12 cellular contexts compared by ENCODE assay signal in the genomic region with DNA sequence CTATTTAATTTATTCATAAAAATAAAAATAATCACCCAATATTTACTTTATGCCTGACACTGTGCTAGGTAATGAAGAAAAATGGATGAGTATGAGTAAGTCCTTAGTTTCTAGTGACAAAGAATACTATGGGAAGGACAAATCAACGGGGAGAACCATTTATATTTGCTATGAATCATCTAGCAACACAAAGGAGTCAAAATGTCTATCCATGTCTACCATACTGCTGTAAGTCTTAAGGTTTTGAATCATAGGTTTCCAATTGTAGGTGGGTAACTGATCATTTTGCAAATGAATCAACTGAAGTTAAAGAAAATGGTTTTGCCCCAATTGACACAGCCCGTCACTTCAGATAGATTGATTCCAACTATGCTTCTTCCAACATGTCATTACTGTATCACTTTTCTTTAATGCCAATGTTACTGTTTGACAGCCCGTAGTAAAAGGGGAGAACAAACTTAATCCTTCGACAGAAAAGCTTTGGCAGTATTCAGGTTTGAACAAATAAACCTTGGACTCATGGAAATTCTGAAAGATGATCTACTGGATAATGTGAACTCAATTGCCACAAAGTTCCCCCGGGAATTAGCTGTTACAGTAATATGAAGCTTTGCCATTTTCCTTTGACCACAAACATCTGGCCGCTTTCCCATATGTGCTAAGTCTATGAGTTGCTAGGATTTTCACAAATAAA.
DNase-seq lines count a peak whose midpoint lies in the region; ATAC-seq lines count a peak whose summit lies in the region.
"Had no signal": no experiment of that assay in that cellular context is flagged by ENCODE, and none has a peak within 500 bp of the region (broad histone marks: within the 10 kb centered on the region; RNA-seq: fewer than 3 reads in every experiment).

No MANE protein-coding gene starts in this region.

- no peak for ATAC-seq in GM18511 (IDR thresholded peaks at IDR 0.05; ENCODE audit: unreplicated experiment)

- peak; percentile 60 for DNase-seq in NCI-H748 (lab: John Stamatoyannopoulos, UW; ENCODE audit: unreplicated experiment)
- DNase-seq in NCI-H748 treated with DMSO at 0.1 percent for 48 hours (lab: John Stamatoyannopoulos, UW) = no peak
- DNase-seq in NCI-H82 (lab: John Stamatoyannopoulos, UW) = peak; percentile 16
- DNase-seq in fibroblast of gingiva (ENCODE audit: low read depth) = peak; percentile 99
- DNase-seq in stromal cell of bone marrow (ENCODE audit: low read depth) = peak; percentile 100
- DNase-seq in 8988T = no peak
- no peak for DNase-seq in activated effector memory CD4-positive, alpha-beta T cell treated with anti-CD3 and anti-CD28 coated beads, Interleukin-2, amount 50 U/mL, for 16 hours
- DNase-seq: BE2C; colonic mucosa; lower lobe of right lung; stimulated activated CD4-positive, alpha-beta T cell treated with anti-CD3 and anti-CD28 coated beads, Interleukin-1b, Interleukin-23, amount 100 ng/mL, for 48 hours had no signal

Comparison
In these comparisons a context has a peak if more than half of its experiments do, and no peak if none do; other contexts are left out.
1. DNase-seq: peak in NCI-H748 (single experiment), NCI-H82 (single experiment), fibroblast of gingiva (single experiment) and stromal cell of bone marrow (single experiment); none in NCI-H748 treated with DMSO at 0.1 percent for 48 hours (single experiment), 8988T (single experiment) and activated effector memory CD4-positive, alpha-beta T cell treated with anti-CD3 and anti-CD28 coated beads, Interleukin-2, amount 50 U/mL, for 16 hours (single experiment).